9 cellular contexts compared by ENCODE assay signal in the genomic region with DNA sequence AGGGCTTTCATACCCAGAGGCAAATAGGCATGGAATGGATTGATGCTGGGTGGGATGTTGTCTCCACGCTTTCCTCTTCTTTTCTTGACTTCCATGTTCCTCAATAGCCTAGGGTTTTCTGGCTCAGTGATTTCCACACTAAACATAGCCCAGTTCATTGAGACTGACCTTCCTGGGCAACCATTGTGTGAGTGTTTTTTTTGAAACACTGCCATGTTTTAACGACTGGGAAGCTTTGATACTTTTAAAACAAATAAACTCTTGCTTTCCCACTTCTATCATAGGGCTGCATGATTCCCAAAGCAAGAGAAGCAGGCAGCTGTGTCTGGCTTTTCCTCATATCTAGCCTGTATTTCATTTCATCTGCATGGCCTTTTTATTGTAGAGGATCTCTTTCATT.
"Had no signal": no experiment of that assay in that cellular context is flagged by ENCODE, and none has a peak within 500 bp of the region (broad histone marks: within the 10 kb centered on the region; RNA-seq: fewer than 3 reads in every experiment).

No MANE protein-coding gene starts in this region.

- H3K4me3 ChIP-seq: GM23248, GM23338, HAP-1 had no signal

- DNase-seq: GM23248, GOT3, H7, H9, HCEC 1CT, HFFc6 had no signal

- ATAC-seq: GM23338, HCT116 had no signal

- H3K27ac ChIP-seq: GM23248 had no signal
